ENCODE assay signal across 24 cellular contexts in the genomic region with DNA sequence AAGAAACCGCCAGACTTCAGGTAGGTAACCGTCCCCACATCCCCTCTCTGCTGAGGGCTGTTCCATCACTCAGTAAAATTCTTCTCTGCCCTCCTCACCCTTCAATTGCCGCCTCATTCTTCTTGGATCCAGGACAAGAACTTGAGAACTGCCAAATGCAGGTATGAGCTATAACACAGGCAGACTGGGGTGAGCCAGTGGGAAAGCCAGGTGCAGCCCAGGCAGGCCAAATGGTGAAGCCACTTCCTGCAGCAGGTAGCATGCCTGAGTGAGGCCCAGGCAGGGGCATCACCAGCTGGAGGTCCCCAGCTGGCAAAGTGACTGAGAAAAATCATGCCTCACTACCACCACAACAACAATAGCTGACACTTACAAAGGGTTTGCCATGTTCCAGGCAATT.
"Had no signal": no experiment of that assay in that cellular context is flagged by ENCODE, and none has a peak within 500 bp of the region (broad histone marks: within the 10 kb centered on the region; RNA-seq: fewer than 3 reads in every experiment).

No MANE protein-coding gene starts in this region.

- H3K4me2 ChIP-seq: KMS-11 had no signal

- DNase-seq: IMR-90; Kasumi-1; MV-4-11; NCI-H1048; NCI-H1105; NCI-H1417 treated with DMSO at 0.1 percent for 48 hours; NCI-H146; NCI-H1694 treated with DMSO at 0.1 percent for 48 hours; NCI-H1930; NCI-H2081; NCI-H2107; NCI-H2227 treated with DMSO at 0.1 percent for 48 hours; NCI-H524; NCI-H69; NCI-H774; NK-92 treated with Interleukin-12 subunit alpha and Interleukin-12 subunit beta, amount 100 ng/mL, for 24 hours; SK-N-SH; SW 1271; T-cell had no signal

- H3K9me2 ChIP-seq: SK-N-SH had no signal

- H3K9me3 ChIP-seq: SK-N-SH had no signal

- ATAC-seq: K562, Panc1, T-cell had no signal

- H3K4me3 ChIP-seq: K562 had no signal

- H3K27ac ChIP-seq: HL-60, KMS-11, RWPE1 had no signal
